Comparison of ENCODE assay signal across 8 cellular contexts in the genomic region with DNA sequence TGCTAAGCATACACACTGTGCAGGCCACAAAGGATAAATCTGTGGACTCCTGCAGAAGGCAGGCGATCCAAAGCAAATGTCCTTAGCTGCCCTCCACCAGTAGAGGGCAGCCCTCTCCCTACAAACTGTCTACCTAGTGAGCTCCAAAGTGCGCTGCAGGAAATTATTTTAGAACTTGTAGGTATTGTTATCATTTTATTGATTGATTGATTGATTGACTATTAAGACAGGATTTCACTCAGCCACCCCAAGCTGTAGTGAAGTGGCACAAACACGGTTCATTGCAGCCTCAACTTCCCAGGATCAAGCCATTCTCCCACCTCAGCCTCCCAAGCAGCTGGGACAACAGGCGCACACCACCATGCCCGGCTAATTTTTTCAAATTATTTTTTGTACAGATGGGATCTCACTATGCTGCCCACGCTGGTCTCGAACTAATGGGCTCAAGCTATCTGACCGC. TPM values are rescaled to one million over a fixed set of nuclear protein-coding genes. Genes with fewer than 3 reads are reported as not detected.
A peak's percentile ranks its signal among the peaks of the same experiment; 100 is the strongest.
DNase-seq lines count a peak whose midpoint lies in the region; ATAC-seq and TF ChIP-seq lines count a peak whose summit lies in the region.

No MANE protein-coding gene starts in this region.

- H3K36me3 ChIP-seq in mammary epithelial cell (ENCODE audit: insufficient read depth, low read length) = no peaks in the 10 kb centered on the region

- peaks cover 10% of the 10 kb centered on the region for H3K4me1 ChIP-seq in mammary epithelial cell (ENCODE audit: insufficient read depth, low read length)

- H3K4me2 ChIP-seq in mammary epithelial cell (ENCODE audit: insufficient read depth, low read depth, low read length) = no peak overlapping the region

- H3K9me3 ChIP-seq in mammary epithelial cell (replicated peaks; ENCODE audit: insufficient read depth, low read length) = no peaks in the 10 kb centered on the region

- peak; percentile 66 for DNase-seq in EL
- peak; percentile 43 for DNase-seq in NCI-H2171 treated with DMSO at 0.1 percent for 48 hours (lab: John Stamatoyannopoulos, UW)
- peak; percentile 50 for DNase-seq in mammary epithelial cell
- peak; percentile 47 for DNase-seq in kidney glomerular epithelial cell (lab: John Stamatoyannopoulos, UW)
- peak; percentile 62 for DNase-seq in stimulated activated CD4-positive, alpha-beta T cell treated with anti-CD3 and anti-CD28 coated beads, Interleukin-4, amount 100 ng/mL, for 1 hour

- dilution Hi-C loops in mammary epithelial cell (cut with HindIII; ENCODE audit: low sequenced_read_pairs) = loop anchor here (5.0 to 25.0 kb wide), 2 partner anchors 302 to 512 kb away; no protein-coding TSS in a partner anchor

- no peak overlapping the region for H3K27ac ChIP-seq in mammary epithelial cell (ENCODE audit: insufficient read depth, low read depth, low read length)

- intact Hi-C loops in mammary epithelial cell (cut with micrococcal nuclease) = loop anchor here (1.0 to 2.0 kb wide), 3 partner anchors 513 to 746 kb away; no protein-coding TSS in a partner anchor

- WGBS in mammary epithelial cell (ENCODE audit: low coverage, missing lambda C conversion rate) = 41% methylated on average over 8 of the region's 8 CpGs

- H2AFZ ChIP-seq in mammary epithelial cell (ENCODE audit: low read depth, low read length) = peak overlapping the region; percentile 34

- BruUV-seq in mammary epithelial cell (replicated peaks; lab: Mats Ljungman, UMichigan) = no TSS peak

- H4K20me1 ChIP-seq in mammary epithelial cell (ENCODE audit: insufficient read depth, low read length) = no peaks in the 10 kb centered on the region

- ATAC-seq in HG02610 (IDR thresholded peaks at IDR 0.05; ENCODE audit: unreplicated experiment) (peak; percentile 30), HG03159 (IDR thresholded peaks at IDR 0.05; ENCODE audit: unreplicated experiment) (no peak)

- no peaks in the 10 kb centered on the region for H3K79me2 ChIP-seq in mammary epithelial cell (ENCODE audit: insufficient read depth, low read length)

- no peaks in the 10 kb centered on the region for H3K27me3 ChIP-seq in mammary epithelial cell (ENCODE audit: insufficient read depth, low read length)

- CTCF ChIA-PET in mammary epithelial cell (lab: Charles Lee; ENCODE audit: low non-redundant PET) = interaction anchor here (0.5 to 2.7 kb wide), 10 partner anchors 33 to 514 kb away, joined by 3 to 49 read pairs (median 3); no protein-coding TSS in a partner anchor

- in situ Hi-C loops in mammary epithelial cell (cut with MboI; ENCODE audit: low sequenced_read_pairs in 2 of 2) = loop anchor here (5.0 to 10.0 kb wide), 5 partner anchors 300 to 510 kb away; no protein-coding TSS in a partner anchor

- no peak overlapping the region for H3K9ac ChIP-seq in mammary epithelial cell (ENCODE audit: insufficient read depth, low read length)

- no peak overlapping the region for H3K4me3 ChIP-seq in WI38 (ENCODE audit: low read depth, low read length)
- no peak overlapping the region for H3K4me3 ChIP-seq in mammary epithelial cell (replicated peaks in 1 of 3; ENCODE audit: insufficient read depth in 1 of 3, low read depth in 2 of 3, low read length in 3 of 3)

- TF ChIP-seq CTCF in WI38 (IDR thresholded peaks at IDR 0.05; ENCODE audit: low read depth, low read length) (peak; percentile 91), mammary epithelial cell (conservative IDR thresholded peaks at IDR 0.05 in 1 of 2, IDR thresholded peaks at IDR 0.05 in 1 of 2; ENCODE audit: extremely low read depth in 1 of 2, insufficient read depth in 1 of 2, low read depth in 1 of 2, low read length in 2 of 2) (peak; percentile 87 to 89)

RNA-seq across cellular contexts. Expression of a gene that starts 37.3 kb away (rescaled TPM):
- 10 to 100 TPM; 57.8 to 63.5 TPM for total RNA-seq in mammary epithelial cell
- 22.7 TPM for polyA plus RNA-seq in mammary epithelial cell
- 70.8 TPM for polyA minus RNA-seq in mammary epithelial cell
